9 cellular contexts compared by ENCODE assay signal in genomic region chr12:111408116-111408440, GRCh38. TPM values are rescaled to one million over a fixed set of nuclear protein-coding genes. Genes with fewer than 3 reads are reported as not detected.
DNase-seq lines count a peak whose midpoint lies in the region; ATAC-seq and FAIRE-seq lines count a peak whose summit lies in the region.
"Had no signal": no experiment of that assay in that cellular context is flagged by ENCODE, and none has a peak within 500 bp of the region (broad histone marks: within the 10 kb centered on the region; RNA-seq: fewer than 3 reads in every experiment).

No MANE protein-coding gene starts in this region.

- peak overlapping the region in 1 of 2 experiments; percentile 19 for H3K4ac ChIP-seq in mesenchymal stem cell (ENCODE audit: low read depth in 1 of 2, low read length in 2 of 2)

- peaks cover 23% of the 10 kb centered on the region for H3K36me3 Mint-ChIP-seq in activated naive CD8-positive, alpha-beta T cell treated with anti-CD3 and anti-CD28 coated beads, Interleukin-2, amount 50 U/mL, for 24 hours (ENCODE audit: low read depth)

- FAIRE-seq in GM18507 (lab: Jason Lieb, UNC): peak; percentile 12

- H3K27me3 ChIP-seq in ACC112 (ENCODE audit: insufficient read depth, low read length): no peaks in the 10 kb centered on the region
- H3K27me3 ChIP-seq in mesenchymal stem cell (ENCODE audit: control insufficient read depth in 1 of 2, insufficient read depth in 1 of 2, low read length in 2 of 2): no peaks in the 10 kb centered on the region

- peaks cover 78% of the 10 kb centered on the region for H3K4me1 Mint-ChIP-seq in activated naive CD8-positive, alpha-beta T cell treated with anti-CD3 and anti-CD28 coated beads, Interleukin-2, amount 50 U/mL, for 24 hours

- H4K91ac ChIP-seq in mesenchymal stem cell (ENCODE audit: low read length): peak overlapping the region; percentile 74

- H3K4me3 Mint-ChIP-seq in activated naive CD8-positive, alpha-beta T cell treated with anti-CD3 and anti-CD28 coated beads, Interleukin-2, amount 50 U/mL, for 24 hours: peak overlapping the region; percentile 89

- no peaks in the 10 kb centered on the region for H3K27me3 Mint-ChIP-seq in activated naive CD8-positive, alpha-beta T cell treated with anti-CD3 and anti-CD28 coated beads, Interleukin-2, amount 50 U/mL, for 24 hours

- no peaks in the 10 kb centered on the region for H3K9me3 Mint-ChIP-seq in activated naive CD8-positive, alpha-beta T cell treated with anti-CD3 and anti-CD28 coated beads, Interleukin-2, amount 50 U/mL, for 24 hours

- H2BK12ac ChIP-seq in mesenchymal stem cell (ENCODE audit: low read length in 2 of 2): no peak overlapping the region

- no peak overlapping the region for H3K23ac ChIP-seq in mesenchymal stem cell (ENCODE audit: low read length in 2 of 2)

- H2AFZ ChIP-seq in ACC112 (ENCODE audit: low read length, unreplicated experiment) (no peak overlapping the region), mesenchymal stem cell (ENCODE audit: low read depth, low read length) (no peak overlapping the region)

- H3K79me2 ChIP-seq in ACC112 (ENCODE audit: control insufficient read depth, insufficient read depth, low read length, unreplicated experiment): peaks cover 71% of the 10 kb centered on the region

- H3K9me3 ChIP-seq in mesenchymal stem cell (ENCODE audit: control insufficient read depth, low read length): no peaks in the 10 kb centered on the region

- peak overlapping the region in 1 of 2 experiments; percentile 86 for H3K18ac ChIP-seq in mesenchymal stem cell (ENCODE audit: low read depth in 1 of 2, low read length in 2 of 2)

- H2BK15ac ChIP-seq in mesenchymal stem cell (ENCODE audit: low read depth, poor library complexity, severe bottlenecking): no peak overlapping the region

- H4K8ac ChIP-seq in mesenchymal stem cell (ENCODE audit: low read length): no peak overlapping the region

- DNase-seq in GM18507 (ENCODE audit: extremely low spot score, insufficient read length, low read depth): no peak
- DNase-seq in activated naive CD8-positive, alpha-beta T cell treated with anti-CD3 and anti-CD28 coated beads, Interleukin-2, amount 50 U/mL, for 24 hours: no peak
- DNase-seq in mesenchymal stem cell: no peak
- no peak for DNase-seq in NOMO-1 (lab: John Stamatoyannopoulos, UW; ENCODE audit: unreplicated experiment in 2 of 2)
- no peak for DNase-seq in activated CD4-positive, CD25-positive, alpha-beta regulatory T cell (lab: John Stamatoyannopoulos, UW)
- DNase-seq: T-helper 9 cell had no signal

- H3K36me3 ChIP-seq in ACC112 (ENCODE audit: insufficient read depth, low read length) (peaks cover 11% of the 10 kb centered on the region; the same call in 1 of the 2 replicates), mesenchymal stem cell (ENCODE audit: control insufficient read depth in 1 of 2, insufficient read depth in 2 of 2, low read depth in 1 of 2, low read length in 2 of 2) (peaks cover 0 to 8% of the 10 kb centered on the region in 2 experiments)

- peak overlapping the region; percentile 32 for H2AK5ac ChIP-seq in mesenchymal stem cell (ENCODE audit: low read length, severe bottlenecking)

- H3K4me3 ChIP-seq in ACC112 (ENCODE audit: low read depth, low read length): peak overlapping the region; percentile 96
- H3K4me3 ChIP-seq in mesenchymal stem cell (ENCODE audit: insufficient read depth in 1 of 2, low read depth in 1 of 2, low read length in 2 of 2): peak overlapping the region in 1 of 2 experiments; percentile 98

- H3K4me1 ChIP-seq in ACC112 (ENCODE audit: control insufficient read depth, insufficient read depth, low read length, unreplicated experiment) (peaks cover 64% of the 10 kb centered on the region), mesenchymal stem cell (ENCODE audit: control insufficient read depth, insufficient read depth, low read depth, low read length) (peaks cover 57% of the 10 kb centered on the region)

- no peak overlapping the region for H3K14ac ChIP-seq in mesenchymal stem cell (ENCODE audit: low read length in 2 of 2)

- H3K4me2 ChIP-seq in mesenchymal stem cell (ENCODE audit: low read length, poor library complexity, severe bottlenecking): peak overlapping the region; percentile 74

- WGBS in mesenchymal stem cell: no CpG with 5 or more reads among the region's 1 CpG

- H2BK5ac ChIP-seq in mesenchymal stem cell (ENCODE audit: low read depth, low read length, poor library complexity, severe bottlenecking): peak overlapping the region; percentile 45

- H3K9ac ChIP-seq in mesenchymal stem cell (ENCODE audit: low read length): peak overlapping the region; percentile 93

- H3K27ac ChIP-seq in ACC112 (ENCODE audit: low read depth, low read length): peak overlapping the region; percentile 97
- peak overlapping the region; percentile 94 for H3K27ac ChIP-seq in mesenchymal stem cell (ENCODE audit: low read length, poor library complexity, severe bottlenecking)

- H2BK120ac ChIP-seq in mesenchymal stem cell (ENCODE audit: low read depth, low read length): no peak overlapping the region

- H3K27ac Mint-ChIP-seq in activated naive CD8-positive, alpha-beta T cell treated with anti-CD3 and anti-CD28 coated beads, Interleukin-2, amount 50 U/mL, for 24 hours: peak overlapping the region; percentile 90

- no peaks in the 10 kb centered on the region for H3K79me1 ChIP-seq in mesenchymal stem cell (replicated peaks; ENCODE audit: low read length, poor library complexity, severe bottlenecking)

- no peak for ATAC-seq in activated naive CD8-positive, alpha-beta T cell treated with anti-CD3 and anti-CD28 coated beads, Interleukin-2, amount 50 U/mL, for 24 hours
- ATAC-seq in GM21619 (IDR thresholded peaks at IDR 0.05; ENCODE audit: unreplicated experiment) (no peak), GM21529 (IDR thresholded peaks at IDR 0.05; ENCODE audit: unreplicated experiment) (no peak)

RNA-seq across cellular contexts. Expression of gene SH2B3, which starts 2.4 kb away (rescaled TPM):
- polyA plus RNA-seq in mesenchymal stem cell (2013, experiment 1 of 2): 50.8 TPM
- polyA plus RNA-seq in mesenchymal stem cell (2013, experiment 2 of 2): 50.3 TPM

RNA-seq across cellular contexts. Expression of gene PHETA1, which starts 39.2 kb away (rescaled TPM):
- 6.6 TPM for polyA plus RNA-seq in mesenchymal stem cell (2013, experiment 1 of 2)
- polyA plus RNA-seq in mesenchymal stem cell (2013, experiment 2 of 2): 6.5 TPM
